9 cellular contexts compared by ENCODE assay signal in genomic region chr2:163733301-163733938, GRCh38. TPM values are rescaled to one million over a fixed set of nuclear protein-coding genes. Genes with fewer than 3 reads are reported as not detected.
DNase-seq lines count a peak whose midpoint lies in the region; ATAC-seq and TF ChIP-seq lines count a peak whose summit lies in the region.
"Had no signal": no experiment of that assay in that cellular context is flagged by ENCODE, and none has a peak within 500 bp of the region (broad histone marks: within the 10 kb centered on the region; RNA-seq: fewer than 3 reads in every experiment).

No MANE protein-coding gene starts in this region.

- no peak for TF ChIP-seq EP300 in suprapubic skin (IDR thresholded peaks at IDR 0.05)

- peak overlapping the region; percentile 92 for H3K4me3 Mint-ChIP-seq in chondrocyte (ENCODE audit: unreplicated experiment)
- no peak overlapping the region for H3K4me3 Mint-ChIP-seq in activated naive CD8-positive, alpha-beta T cell treated with anti-CD3 and anti-CD28 coated beads, Interleukin-2, amount 50 U/mL, for 24 hours

- TF ChIP-seq CTCF in chondrocyte (IDR thresholded peaks at IDR 0.05) (no peak), left lung (IDR thresholded peaks at IDR 0.05) (no peak), suprapubic skin (IDR thresholded peaks at IDR 0.05) (no peak)

- peaks cover 45% of the 10 kb centered on the region for H3K4me1 Mint-ChIP-seq in chondrocyte (ENCODE audit: low read depth)
- H3K4me1 Mint-ChIP-seq in activated naive CD8-positive, alpha-beta T cell treated with anti-CD3 and anti-CD28 coated beads, Interleukin-2, amount 50 U/mL, for 24 hours: peaks cover 3% of the 10 kb centered on the region

- H3K27me3 ChIP-seq in left lung: peaks cover 9 to 51% of the 10 kb centered on the region in 2 donors
- peaks cover 24% of the 10 kb centered on the region for H3K27me3 ChIP-seq in suprapubic skin

- H3K27me3 Mint-ChIP-seq in chondrocyte (ENCODE audit: low read depth): no peaks in the 10 kb centered on the region
- peaks cover 34% of the 10 kb centered on the region for H3K27me3 Mint-ChIP-seq in activated naive CD8-positive, alpha-beta T cell treated with anti-CD3 and anti-CD28 coated beads, Interleukin-2, amount 50 U/mL, for 24 hours

- DNase-seq in NCI-H1694 treated with DMSO at 0.1 percent for 48 hours (lab: John Stamatoyannopoulos, UW) (peak; percentile 32), chondrocyte (ENCODE audit: low spot score) (no peak), left lung (no peak), suprapubic skin (ENCODE audit: low spot score in 2 of 2) (no peak), cerebellum (ENCODE audit: low spot score) (no peak)
- DNase-seq in activated naive CD8-positive, alpha-beta T cell treated with anti-CD3 and anti-CD28 coated beads, Interleukin-2, amount 50 U/mL, for 24 hours: no peak

- 61% methylated on average over 15 of the region's 15 CpGs for WGBS in suprapubic skin

- H3K36me3 ChIP-seq in left lung (no peaks in the 10 kb centered on the region), suprapubic skin (no peaks in the 10 kb centered on the region)

- intact Hi-C loops in left lung (cut with DNase I): no loop called here

- no peaks in the 10 kb centered on the region for H3K36me3 Mint-ChIP-seq in chondrocyte (ENCODE audit: low read depth)
- peaks cover 3% of the 10 kb centered on the region for H3K36me3 Mint-ChIP-seq in activated naive CD8-positive, alpha-beta T cell treated with anti-CD3 and anti-CD28 coated beads, Interleukin-2, amount 50 U/mL, for 24 hours (ENCODE audit: low read depth)

- no peaks in the 10 kb centered on the region for H3K9me3 Mint-ChIP-seq in chondrocyte (ENCODE audit: low read depth)
- H3K9me3 Mint-ChIP-seq in activated naive CD8-positive, alpha-beta T cell treated with anti-CD3 and anti-CD28 coated beads, Interleukin-2, amount 50 U/mL, for 24 hours: peaks cover 4% of the 10 kb centered on the region

- H3K27ac Mint-ChIP-seq in chondrocyte (ENCODE audit: unreplicated experiment): peak overlapping the region; percentile 95
- H3K27ac Mint-ChIP-seq in activated naive CD8-positive, alpha-beta T cell treated with anti-CD3 and anti-CD28 coated beads, Interleukin-2, amount 50 U/mL, for 24 hours: no peak overlapping the region

- H3K4me1 ChIP-seq in left lung (no peaks in the 10 kb centered on the region), suprapubic skin (peaks cover 12% of the 10 kb centered on the region)

- TF ChIP-seq POLR2A in suprapubic skin (IDR thresholded peaks at IDR 0.05): no peak

- H3K4me3 ChIP-seq in left lung (peak overlapping the region; percentile 40 to 53), suprapubic skin (peak overlapping the region; percentile 75)
- H3K4me3 ChIP-seq: lung had no signal

- ATAC-seq in left lung: no peak
- no peak for ATAC-seq in GM19452 (IDR thresholded peaks at IDR 0.05; ENCODE audit: unreplicated experiment)
- ATAC-seq in activated naive CD8-positive, alpha-beta T cell treated with anti-CD3 and anti-CD28 coated beads, Interleukin-2, amount 50 U/mL, for 24 hours: no peak
- ATAC-seq in HG03469 (IDR thresholded peaks at IDR 0.05; ENCODE audit: unreplicated experiment): no peak

- H3K9me3 ChIP-seq in left lung (no peaks in the 10 kb centered on the region), suprapubic skin (no peaks in the 10 kb centered on the region)

- H3K27ac ChIP-seq in left lung: peak overlapping the region in 1 of 2 donors; percentile 57
- H3K27ac ChIP-seq in suprapubic skin: peak overlapping the region; percentile 69

RNA-seq across cellular contexts. Expression of gene FIGN, which starts 2.4 kb away (rescaled TPM):
- total RNA-seq in chondrocyte (11.8 to 23.4 TPM (median 12.1 TPM) in 3 replicates), left lung (1 to 10 TPM; 4.9 to 6.3 TPM), suprapubic skin (1 to 10 TPM; 1.6 to 2.2 (median 1.9) TPM), cerebellum (22.1 TPM)
